ENCODE assay signal across 14 cellular contexts in genomic region chrX:129511689-129512088, GRCh38. TPM values are rescaled to one million over a fixed set of nuclear protein-coding genes. Genes with fewer than 3 reads are reported as not detected.
DNase-seq lines count a peak whose midpoint lies in the region; ATAC-seq and TF ChIP-seq lines count a peak whose summit lies in the region.
"Had no signal": no experiment of that assay in that cellular context is flagged by ENCODE, and none has a peak within 500 bp of the region (broad histone marks: within the 10 kb centered on the region; RNA-seq: fewer than 3 reads in every experiment).

No MANE protein-coding gene starts in this region.

- no peak overlapping the region for H3T11ph ChIP-seq in H9 (ENCODE audit: low read length)

- in situ Hi-C loops in transverse colon (cut with MboI; ENCODE audit: low pct_ligation_motif_present in 1 of 4, low pct_unique_long_range_greater_than_20kb in 1 of 4, low sequenced_read_pairs in 3 of 4) = no loop called here

- H2AK5ac ChIP-seq in H9 (ENCODE audit: insufficient read length, low read length) = no peak overlapping the region

- H3K4me3 ChIP-seq in OCI-LY3 (ENCODE audit: low read length) (no peak overlapping the region), transverse colon (no peak overlapping the region)
- H3K4me3 ChIP-seq: GM23248 had no signal

- intact Hi-C loops in transverse colon (cut with DNase I; ENCODE audit: low total_unique reads) = no loop called here

- WGBS in transverse colon (ENCODE audit: low coverage in 1 of 2), 2 donors = 69 to 71% methylated on average over 1 to 5 of the region's 5 CpGs
- WGBS in H9 (ENCODE audit: extremely low coverage, insufficient read length, low lambda C conversion rate) = no CpG with 5 or more reads among the region's 5 CpGs

- H3K27me3 ChIP-seq in OCI-LY3 (ENCODE audit: low read depth, low read length) (no peaks in the 10 kb centered on the region), transverse colon (no peaks in the 10 kb centered on the region), H9 (ENCODE audit: insufficient read depth, low read length) (no peaks in the 10 kb centered on the region)

- no peak overlapping the region for H2BK5ac ChIP-seq in H9 (ENCODE audit: insufficient read length, low read length)

- H3K36me3 ChIP-seq in OCI-LY3 (replicated peaks; ENCODE audit: low read depth, low read length) (no peaks in the 10 kb centered on the region), transverse colon (no peaks in the 10 kb centered on the region)

- no peak overlapping the region for H2BK15ac ChIP-seq in H9 (ENCODE audit: low read depth, low read length)

- H3K4me2 ChIP-seq in OCI-LY3 (ENCODE audit: low read length) (peak overlapping the region; percentile 79), H9 (ENCODE audit: insufficient read depth, insufficient read length, low read length) (no peak overlapping the region)

- H3K36me3 Mint-ChIP-seq in nephron (ENCODE audit: low read depth) (peaks cover 85% of the 10 kb centered on the region), H9 (ENCODE audit: insufficient read depth in 1 of 3, low read depth in 3 of 3) (peaks cover 43 to 81% (median 79%) of the 10 kb centered on the region in 3 experiments)
- H3K36me3 Mint-ChIP-seq in activated T-cell treated with anti-CD3 and anti-CD28 coated beads, Interleukin-2, amount 50 U/mL, for 24 hours (ENCODE audit: low read depth) = no peaks in the 10 kb centered on the region
- H3K36me3 Mint-ChIP-seq: CD14-positive monocyte had no signal

- H4K20me1 ChIP-seq in OCI-LY3 (ENCODE audit: insufficient read depth, low read length) (no peaks in the 10 kb centered on the region), H9 (ENCODE audit: control insufficient read depth, insufficient read depth, insufficient read length) (no peaks in the 10 kb centered on the region)

- H3K79me1 ChIP-seq in H9 (ENCODE audit: insufficient read depth, low read depth, low read length, poor library complexity, severe bottlenecking) = no peaks in the 10 kb centered on the region

- H3K23ac ChIP-seq in H9 (ENCODE audit: insufficient read length, low read depth, low read length) = no peak overlapping the region

- TF ChIP-seq EP300 in transverse colon (IDR thresholded peaks at IDR 0.05; ENCODE audit: low read depth) = no peak

- no peak overlapping the region for H4K8ac ChIP-seq in H9 (replicated peaks; ENCODE audit: insufficient read length, low read depth, low read length)

- H3K9me3 ChIP-seq in OCI-LY3 (ENCODE audit: insufficient read depth, low read length) (no peaks in the 10 kb centered on the region), transverse colon (no peaks in the 10 kb centered on the region), H9 (ENCODE audit: control insufficient read depth, low read depth, low read length) (no peaks in the 10 kb centered on the region)

- H4K5ac ChIP-seq in H9 (ENCODE audit: insufficient read length, low read depth, low read length) = no peak overlapping the region

- H3K27me3 Mint-ChIP-seq in nephron (ENCODE audit: low read depth) = no peaks in the 10 kb centered on the region
- no peaks in the 10 kb centered on the region for H3K27me3 Mint-ChIP-seq in H9 (ENCODE audit: low read depth)
- peaks cover 32% of the 10 kb centered on the region for H3K27me3 Mint-ChIP-seq in activated T-cell treated with anti-CD3 and anti-CD28 coated beads, Interleukin-2, amount 50 U/mL, for 24 hours

- H3K79me2 ChIP-seq in OCI-LY3 (ENCODE audit: low read length) = no peaks in the 10 kb centered on the region
- H3K79me2 ChIP-seq in H9 (ENCODE audit: insufficient read depth, low read length) = no peaks in the 10 kb centered on the region

- peak; percentile 52 for ATAC-seq in left lobe of liver
- ATAC-seq in HG03097 (IDR thresholded peaks at IDR 0.05; ENCODE audit: low FRiP score, unreplicated experiment) = no peak
- ATAC-seq: CD8-positive, alpha-beta T cell had no signal

- no peak overlapping the region for H2BK20ac ChIP-seq in H9 (ENCODE audit: low read depth, low read length, poor library complexity, severe bottlenecking)

- H2BK120ac ChIP-seq in H9 (ENCODE audit: low read depth, low read length, poor library complexity, severe bottlenecking) = no peak overlapping the region

- no peak for TF ChIP-seq POLR2A in transverse colon (IDR thresholded peaks at IDR 0.05)

- H3K56ac ChIP-seq in H9 (ENCODE audit: insufficient read length, low read depth, low read length) = no peak overlapping the region

- H3K27ac Mint-ChIP-seq in nephron = peak overlapping the region; percentile 30 to 81 (median 44)
- H3K27ac Mint-ChIP-seq in H9 = no peak overlapping the region
- H3K27ac Mint-ChIP-seq in activated T-cell treated with anti-CD3 and anti-CD28 coated beads, Interleukin-2, amount 50 U/mL, for 24 hours = no peak overlapping the region
- H3K27ac Mint-ChIP-seq: CD14-positive monocyte; CD8-positive, alpha-beta T cell had no signal

- H3K4ac ChIP-seq in H9 (ENCODE audit: low read depth, low read length) = no peak overlapping the region

- no peak overlapping the region for H3K4me3 Mint-ChIP-seq in nephron
- no peak overlapping the region for H3K4me3 Mint-ChIP-seq in H9
- no peak overlapping the region for H3K4me3 Mint-ChIP-seq in activated T-cell treated with anti-CD3 and anti-CD28 coated beads, Interleukin-2, amount 50 U/mL, for 24 hours
- H3K4me3 Mint-ChIP-seq: CD14-positive monocyte; CD8-positive, alpha-beta T cell had no signal

- H3K23me2 ChIP-seq in H9 (ENCODE audit: insufficient read length, low read depth, low read length, poor library complexity, severe bottlenecking) = no peaks in the 10 kb centered on the region

- H3K9ac ChIP-seq in OCI-LY3 (ENCODE audit: low read length) (no peak overlapping the region), H9 (ENCODE audit: extremely low read depth, insufficient read length, low read length) (no peak overlapping the region)
- H3K9ac ChIP-seq: GM23248 had no signal

- H2AFZ ChIP-seq in OCI-LY3 (ENCODE audit: low read depth, low read length) (no peak overlapping the region; the same call in 1 of the 2 replicates), H9 (ENCODE audit: low read length) (no peak overlapping the region)
- H2AFZ ChIP-seq: GM23248 had no signal

- H3K14ac ChIP-seq in H9 (ENCODE audit: insufficient read depth, low read length) = no peak overlapping the region

- no peaks in the 10 kb centered on the region for H3K4me1 Mint-ChIP-seq in nephron
- H3K4me1 Mint-ChIP-seq in H9 = peaks cover 2 to 5% of the 10 kb centered on the region in 2 experiments; a peak in 3 of 4 replicates
- H3K4me1 Mint-ChIP-seq in activated T-cell treated with anti-CD3 and anti-CD28 coated beads, Interleukin-2, amount 50 U/mL, for 24 hours (ENCODE audit: low read depth) = no peaks in the 10 kb centered on the region
- H3K4me1 Mint-ChIP-seq: CD14-positive monocyte had no signal

- H3K4me1 ChIP-seq in OCI-LY3 (ENCODE audit: low read length) (peaks cover 10% of the 10 kb centered on the region), transverse colon (no peaks in the 10 kb centered on the region), H9 (ENCODE audit: insufficient read depth, low read length) (no peaks in the 10 kb centered on the region)

- no peak overlapping the region for H2BK12ac ChIP-seq in H9 (ENCODE audit: insufficient read length, low read depth, low read length)

- H3K27ac ChIP-seq in OCI-LY3 (ENCODE audit: low read length) (no peak overlapping the region), transverse colon (no peak overlapping the region), H9 (ENCODE audit: insufficient read length, low read depth, low read length) (no peak overlapping the region)
- H3K27ac ChIP-seq: GM23248 had no signal

- TF ChIP-seq CTCF in OCI-LY3 (IDR thresholded peaks at IDR 0.05; ENCODE audit: low read depth, low read length) (no peak), nephron (IDR thresholded peaks at IDR 0.05; ENCODE audit: unreplicated experiment in 3 of 3) (no peak), transverse colon (IDR thresholded peaks at IDR 0.05) (no peak), H9 (conservative IDR thresholded peaks at IDR 0.05) (no peak)

- no peaks in the 10 kb centered on the region for H3K9me3 Mint-ChIP-seq in nephron
- H3K9me3 Mint-ChIP-seq in H9 = no peaks in the 10 kb centered on the region
- no peaks in the 10 kb centered on the region for H3K9me3 Mint-ChIP-seq in activated T-cell treated with anti-CD3 and anti-CD28 coated beads, Interleukin-2, amount 50 U/mL, for 24 hours
- H3K9me3 Mint-ChIP-seq: CD14-positive monocyte; CD8-positive, alpha-beta T cell had no signal

- no peak overlapping the region for H4K91ac ChIP-seq in H9 (ENCODE audit: insufficient read length, low read depth, low read length)

- no peak overlapping the region for H3K18ac ChIP-seq in H9 (ENCODE audit: insufficient read length, low read depth, low read length)

- DNase-seq in left lobe of liver (ENCODE audit: low spot score) (no peak), transverse colon (no peak), H9 (no peak)
- no peak for DNase-seq in activated T-cell treated with anti-CD3 and anti-CD28 coated beads, Interleukin-2, amount 50 U/mL, for 24 hours
- DNase-seq: CD8-positive, alpha-beta T cell; COR-L47; DMS153; DMS79 treated with DMSO at 0.1 percent for 48 hours; EL; GM23248 had no signal

RNA-seq across cellular contexts. Expression of gene SMARCA1, which starts 11.6 kb away (rescaled TPM):
- total RNA-seq in left lobe of liver = 22.7 TPM
- total RNA-seq in transverse colon = 10 to 100 TPM in 3 of 4 donors, 1 to 10 TPM in 1; 5.9 to 16.1 (median 13.2) TPM
- 101 and 105 TPM in 2 replicates for total RNA-seq in H9 (2021)

RNA-seq across cellular contexts. Expression of gene OCRL, which starts 28.4 kb away (rescaled TPM):
- 7.5 TPM for total RNA-seq in left lobe of liver
- 10 to 100 TPM; 14.2 to 27.9 (median 20.0) TPM for total RNA-seq in transverse colon
- 30.1 and 31.4 TPM in 2 replicates for total RNA-seq in H9 (2021)

Comparison
In these comparisons a context has a peak if more than half of its experiments do, and no peak if none do; other contexts are left out.
1. H3K27ac Mint-ChIP-seq: peak in nephron (3 of 3); none in H9 (0 of 3) and activated T-cell treated with anti-CD3 and anti-CD28 coated beads, Interleukin-2, amount 50 U/mL, for 24 hours (single experiment).